32 cellular contexts compared by ENCODE assay signal in the genomic region with DNA sequence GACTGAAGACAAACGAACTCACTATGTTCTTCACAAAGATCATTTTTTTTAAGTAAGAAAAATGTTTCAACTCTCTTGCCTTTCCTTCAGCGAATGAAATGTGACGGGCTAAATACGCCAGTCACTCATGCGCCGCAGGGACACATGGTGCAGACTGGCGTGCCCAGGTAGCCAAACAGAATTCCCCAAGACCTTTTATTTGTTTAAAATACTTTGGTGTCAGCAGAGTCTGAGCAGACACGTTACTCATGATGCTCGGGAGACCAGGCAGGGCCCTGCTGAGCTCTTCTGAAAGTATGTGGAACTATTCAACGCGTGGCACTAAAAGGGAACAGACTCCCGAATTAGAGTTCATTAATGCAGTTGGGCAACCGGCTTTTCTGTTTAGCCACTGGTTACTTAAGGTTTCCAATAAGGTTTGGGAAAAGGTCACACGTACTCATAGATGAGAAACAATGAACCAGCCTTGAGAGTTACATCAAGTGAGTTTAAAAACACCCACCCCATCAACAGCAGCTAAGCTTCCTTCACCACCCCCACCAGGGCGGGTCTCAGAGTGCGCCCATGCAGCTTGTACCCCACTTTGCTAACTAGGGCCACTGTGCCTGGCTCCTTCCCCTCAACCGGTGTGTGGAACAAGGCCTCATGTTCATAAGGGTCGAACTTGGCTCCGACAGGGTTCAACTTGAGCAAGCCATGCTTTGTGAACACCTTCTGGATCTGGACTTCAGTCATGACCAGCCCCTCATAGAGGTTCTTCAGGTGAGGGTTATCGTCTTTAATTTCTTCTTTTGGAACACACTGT. TPM values are rescaled to one million over a fixed set of nuclear protein-coding genes. Genes with fewer than 3 reads are reported as not detected.
A peak's percentile ranks its signal among the peaks of the same experiment; 100 is the strongest.
DNase-seq lines count a peak whose midpoint lies in the region; ATAC-seq, FAIRE-seq and TF ChIP-seq lines count a peak whose summit lies in the region.
"Had no signal": no experiment of that assay in that cellular context is flagged by ENCODE, and none has a peak within 500 bp of the region (broad histone marks: within the 10 kb centered on the region; RNA-seq: fewer than 3 reads in every experiment).

No MANE protein-coding gene starts in this region.

- TF ChIP-seq RAD21 in K562 (CRISPR knock-in tag; conservative IDR thresholded peaks at IDR 0.05 in 1 of 2, IDR thresholded peaks at IDR 0.05 in 1 of 2): no peak

- no peak for TF ChIP-seq POLR2A in K562 (conservative IDR thresholded peaks at IDR 0.05)
- TF ChIP-seq POLR2A in sigmoid colon (IDR thresholded peaks at IDR 0.05): no peak
- no peak for TF ChIP-seq POLR2A in vagina (IDR thresholded peaks at IDR 0.05)

- H3K36me3 Mint-ChIP-seq in activated T-cell treated with anti-CD3 and anti-CD28 coated beads, Interleukin-2, amount 50 U/mL, for 72 hours (ENCODE audit: insufficient read depth in 2 of 2): peaks cover 9 to 17% of the 10 kb centered on the region in 2 donors

- 0 out of 2 replicates have a peak, but pooled peaks cover 8% of the 10 kb centered on the region for H4K20me1 ChIP-seq in K562 (replicated peaks; ENCODE audit: control insufficient read depth, insufficient read depth, low read length)

- H3K27ac Mint-ChIP-seq in activated T-cell treated with anti-CD3 and anti-CD28 coated beads, Interleukin-2, amount 50 U/mL, for 72 hours: peak overlapping the region; percentile 39
- H3K27ac Mint-ChIP-seq: activated CD8-positive, alpha-beta memory T cell treated with anti-CD3 and anti-CD28 coated beads, Interleukin-2, amount 10 ng/mL, durations not matched to agents 7 days and 5 days; activated naive CD8-positive, alpha-beta T cell treated with anti-CD3 and anti-CD28 coated beads, Interleukin-2, amount 10 ng/mL, durations not matched to agents 7 days and 5 days; GM23338; HFFc6; IgD-negative memory B cell; WTC11 had no signal

- H3K27me3 ChIP-seq in K562 (ENCODE audit: control insufficient read depth in 2 of 2, insufficient read depth in 2 of 2, low read length in 2 of 2) (no peaks in the 10 kb centered on the region), sigmoid colon (no peaks in the 10 kb centered on the region), vagina (no peaks in the 10 kb centered on the region)
- H3K27me3 ChIP-seq: dorsolateral prefrontal cortex, gastrocnemius medialis, hepatocyte, thyroid gland had no signal

- TF ChIP-seq EP300 in K562 (IDR thresholded peaks at IDR 0.05; ENCODE audit: low read length) (no peak), sigmoid colon (IDR thresholded peaks at IDR 0.05) (no peak)

- H3K79me2 ChIP-seq in K562 (ENCODE audit: control insufficient read depth, insufficient read depth, low read length): peaks cover 23% of the 10 kb centered on the region

- TF ChIP-seq CTCF in K562 (IDR thresholded peaks at IDR 0.05 in 2 of 3, conservative IDR thresholded peaks at IDR 0.05 in 1 of 3; ENCODE audit: insufficient read depth in 2 of 3, low read depth in 1 of 3, low read length in 3 of 3) (no peak), sigmoid colon (IDR thresholded peaks at IDR 0.05) (no peak), vagina (IDR thresholded peaks at IDR 0.05) (no peak)

- H3K27me3 Mint-ChIP-seq in activated T-cell treated with anti-CD3 and anti-CD28 coated beads, Interleukin-2, amount 50 U/mL, for 72 hours (ENCODE audit: low read depth): no peaks in the 10 kb centered on the region
- H3K27me3 Mint-ChIP-seq: activated CD8-positive, alpha-beta memory T cell treated with anti-CD3 and anti-CD28 coated beads, Interleukin-2, amount 10 ng/mL, durations not matched to agents 7 days and 5 days; activated naive CD8-positive, alpha-beta T cell treated with anti-CD3 and anti-CD28 coated beads, Interleukin-2, amount 10 ng/mL, durations not matched to agents 7 days and 5 days; IgD-negative memory B cell; stimulated activated naive CD8-positive, alpha-beta T cell treated with anti-CD3 and anti-CD28 coated beads, Interleukin-15, amount 100 ng/mL, for 72 hours had no signal

- no peak for ATAC-seq in activated T-cell treated with anti-CD3 and anti-CD28 coated beads, Interleukin-2, amount 50 U/mL, for 72 hours (replicated peaks in 1 of 2)
- ATAC-seq in K562: no peak
- ATAC-seq: activated CD8-positive, alpha-beta memory T cell treated with anti-CD3 and anti-CD28 coated beads, Interleukin-2, amount 10 ng/mL, durations not matched to agents 7 days and 5 days; gastrocnemius medialis; GM23338; left colon; stimulated activated naive CD8-positive, alpha-beta T cell treated with anti-CD3 and anti-CD28 coated beads, Interleukin-15, amount 100 ng/mL, for 72 hours; WTC11 had no signal

- no peak for DNase-seq in activated T-cell treated with anti-CD3 and anti-CD28 coated beads, Interleukin-2, amount 50 U/mL, for 72 hours
- DNase-seq in activated T-cell treated with anti-CD3 and anti-CD28 coated beads for 4 hours (no peak), MV-4-11 (lab: John Stamatoyannopoulos, UW) (peak; percentile 91), K562 (ENCODE audit: extremely low read depth in 1 of 4, low spot score in 3 of 4) (no peak), sigmoid colon (peak; percentile 58), HT-29 (ENCODE audit: low spot score) (no peak), T-helper 2 cell (no peak), vagina (ENCODE audit: extremely low spot score in 2 of 2) (no peak)
- DNase-seq: activated CD8-positive, alpha-beta memory T cell treated with anti-CD3 and anti-CD28 coated beads, Interleukin-2, amount 10 ng/mL, durations not matched to agents 7 days and 5 days; activated naive CD8-positive, alpha-beta T cell treated with anti-CD3 and anti-CD28 coated beads, Interleukin-2, amount 10 ng/mL, durations not matched to agents 7 days and 5 days; caudate nucleus; DMS53; dorsolateral prefrontal cortex; gastrocnemius medialis; HFFc6; left colon; mesenchymal stem cell; NCI-H1417; NCI-H2081; NCI-H226; NCI-H69; psoas muscle; stimulated activated CD4-positive, alpha-beta T cell treated with anti-CD3 and anti-CD28 coated beads, Interleukin-15, amount 100 ng/mL, for 24 hours; stimulated activated naive CD8-positive, alpha-beta T cell treated with anti-CD3 and anti-CD28 coated beads, Interleukin-15, amount 100 ng/mL, for 72 hours; thyroid gland had no signal

- WGBS in K562 (ENCODE audit: insufficient coverage, low coverage, missing lambda C conversion rate): 95% methylated on average over 20 of the region's 20 CpGs
- WGBS in sigmoid colon, 2 donors: 90 to 91% methylated on average over 20 of the region's 20 CpGs

- no peak overlapping the region for H3K4me2 ChIP-seq in K562 (ENCODE audit: insufficient read depth, low read length)
- H3K4me2 ChIP-seq: GM23338, hepatocyte had no signal

- H2AFZ ChIP-seq in K562 (ENCODE audit: low read depth, low read length): no peak overlapping the region
- H2AFZ ChIP-seq: GM23338, hepatocyte had no signal

- H3K4me1 ChIP-seq in K562 (replicated peaks in 1 of 2; ENCODE audit: control insufficient read depth in 2 of 2, insufficient read depth in 2 of 2, low read length in 2 of 2) (peaks cover 2 to 7% of the 10 kb centered on the region in 2 experiments; a peak in 1 of 5 replicates), sigmoid colon (peaks cover 0 to 2% (median under 1%) of the 10 kb centered on the region in 4 donors), vagina (peaks cover under 1% of the 10 kb centered on the region)
- H3K4me1 ChIP-seq: psoas muscle, thyroid gland had no signal

- peaks cover 85% of the 10 kb centered on the region for H3K36me3 ChIP-seq in K562 (ENCODE audit: control insufficient read depth, insufficient read depth, low read length)
- H3K36me3 ChIP-seq in sigmoid colon: peaks cover 31 to 79% (median 55%) of the 10 kb centered on the region in 4 donors
- peaks cover 0 to 77% of the 10 kb centered on the region in 2 donors for H3K36me3 ChIP-seq in vagina

- H3K9me3 Mint-ChIP-seq in activated T-cell treated with anti-CD3 and anti-CD28 coated beads, Interleukin-2, amount 50 U/mL, for 72 hours: no peaks in the 10 kb centered on the region
- H3K9me3 Mint-ChIP-seq: activated naive CD8-positive, alpha-beta T cell treated with anti-CD3 and anti-CD28 coated beads, Interleukin-2, amount 10 ng/mL, durations not matched to agents 7 days and 5 days; GM23338; HFFc6; IgD-negative memory B cell; stimulated activated naive CD8-positive, alpha-beta T cell treated with anti-CD3 and anti-CD28 coated beads, Interleukin-15, amount 100 ng/mL, for 72 hours; WTC11 had no signal

- intact Hi-C loops in K562 (cut with micrococcal nuclease) (no loop called here), sigmoid colon (cut with DNase I) (loop anchor here (10.0 kb wide), 1 partner anchor 416 kb away; a partner anchor contains a TSS), vagina (cut with DNase I) (no loop called here)

- POLR2A ChIA-PET in K562 (lab: Yijun Ruan, JAX): interaction anchor here (0.8 to 1.5 kb wide), 4 partner anchors 10 to 21 kb away, joined by 3 to 4 read pairs (median 3); no protein-coding TSS in a partner anchor

- no peak overlapping the region for H3K4me3 ChIP-seq in K562
- H3K4me3 ChIP-seq in sigmoid colon: no peak overlapping the region
- H3K4me3 ChIP-seq in vagina: no peak overlapping the region
- H3K4me3 ChIP-seq: dorsolateral prefrontal cortex, gastrocnemius medialis, GM23338, hepatocyte, psoas muscle, thyroid gland had no signal

- H3K4me3 Mint-ChIP-seq in activated T-cell treated with anti-CD3 and anti-CD28 coated beads, Interleukin-2, amount 50 U/mL, for 72 hours: no peak overlapping the region
- H3K4me3 Mint-ChIP-seq: activated CD8-positive, alpha-beta memory T cell treated with anti-CD3 and anti-CD28 coated beads, Interleukin-2, amount 10 ng/mL, durations not matched to agents 7 days and 5 days; activated naive CD8-positive, alpha-beta T cell treated with anti-CD3 and anti-CD28 coated beads, Interleukin-2, amount 10 ng/mL, durations not matched to agents 7 days and 5 days; GM23338; HFFc6; stimulated activated naive CD8-positive, alpha-beta T cell treated with anti-CD3 and anti-CD28 coated beads, Interleukin-15, amount 100 ng/mL, for 72 hours; WTC11 had no signal

- peak; percentile 69 for FAIRE-seq in K562 (lab: Jason Lieb, UNC)
- FAIRE-seq: A204.1, astrocyte, G401.6 had no signal

- H3K27ac ChIP-seq in K562 (ENCODE audit: extremely low read depth, low read depth, low read length): no peak overlapping the region
- H3K27ac ChIP-seq in sigmoid colon: no peak overlapping the region
- H3K27ac ChIP-seq in vagina: no peak overlapping the region
- H3K27ac ChIP-seq: gastrocnemius medialis, hepatocyte, psoas muscle, thyroid gland had no signal

- in situ Hi-C loops in K562 (cut with MboI): no loop called here

- no peak overlapping the region for H3K9ac ChIP-seq in K562 (ENCODE audit: insufficient read depth in 1 of 2, low read depth in 2 of 2, low read length in 2 of 2)

- BruUV-seq in K562 (replicated peaks; lab: Mats Ljungman, UMichigan): TSS peak; percentile 0

- H3K9me1 ChIP-seq in K562 (ENCODE audit: control insufficient read depth, insufficient read depth, low read length): no peaks in the 10 kb centered on the region

- CTCF ChIA-PET in K562 (lab: Yijun Ruan, JAX; ENCODE audit: low intra/inter-chr PET ratio): no interaction called here

- H3K9me3 ChIP-seq in K562 (replicated peaks; ENCODE audit: control insufficient read depth, insufficient read depth, low read depth, low read length) (no peaks in the 10 kb centered on the region), sigmoid colon (no peaks in the 10 kb centered on the region), vagina (no peaks in the 10 kb centered on the region)
- H3K9me3 ChIP-seq: gastrocnemius medialis, psoas muscle, thyroid gland had no signal

- H3K4me1 Mint-ChIP-seq in activated T-cell treated with anti-CD3 and anti-CD28 coated beads, Interleukin-2, amount 50 U/mL, for 72 hours (ENCODE audit: low read depth): peaks cover 23% of the 10 kb centered on the region

RNA-seq across cellular contexts. Expression of a gene that starts 7.3 kb away (rescaled TPM):
- total RNA-seq in activated T-cell treated with anti-CD3 and anti-CD28 coated beads, Interleukin-2, amount 50 U/mL, for 72 hours: 10 to 100 TPM; 47.6 to 65.5 TPM
- total RNA-seq in K562 (2011; cell fraction: chromatin; rRNA removed; ENCODE audit: low replicate concordance): 36.2 and 43.9 TPM in 2 replicates
- 32.4 and 37.0 TPM in 2 replicates for total RNA-seq in K562 (2011; cell fraction: nucleolus; rRNA removed)
- total RNA-seq in K562 (2011; cell fraction: nucleoplasm; rRNA removed): 41.4 and 49.8 TPM in 2 replicates
- total RNA-seq in K562 (2014; rRNA removed): 72.5 and 99.5 TPM in 2 replicates
- total RNA-seq in K562 (2014; rRNA removed; fragmentation: Illumina TruSeq; extraction: Trizol): 86.6 and 90.2 TPM in 2 replicates
- 77.4 and 84.4 TPM in 2 replicates for total RNA-seq in K562 (2015; rRNA removed; fragmentation: Illumina TruSeq; extraction: Trizol)
- total RNA-seq in K562 (2021): 59.7 and 63.7 TPM in 2 replicates
- polyA plus RNA-seq in K562 (2011; rRNA removed): 34.9 and 43.4 TPM in 2 replicates
- polyA plus RNA-seq in K562 (2011; cell fraction: cytosol; rRNA removed): 16.6 and 26.2 TPM in 2 replicates
- 16.0 and 19.8 TPM in 2 replicates for polyA plus RNA-seq in K562 (2011; cell fraction: nucleus; rRNA removed)
- polyA plus RNA-seq in K562 (2012): 23.4 and 48.5 TPM in 2 replicates
- 87.3 and 88.7 TPM in 2 replicates for polyA plus RNA-seq in K562 (2014; fragmentation: Illumina TruSeq; extraction: Trizol)
- 100 to 1,000 TPM; 125 to 192 TPM for polyA plus RNA-seq in K562 (2014; fragmentation: Nextera tagmentation; extraction: Ambion mirVana)
- polyA plus RNA-seq in K562 (2014; rRNA removed): 64.3 and 65.9 TPM in 2 replicates
- polyA minus RNA-seq in K562 (2011; rRNA and poly(A)+ RNA removed): 59.1 and 61.5 TPM in 2 replicates
- polyA minus RNA-seq in K562 (2011; cell fraction: cytosol; rRNA and poly(A)+ RNA removed): 21.3 and 24.2 TPM in 2 replicates
- 18.3 and 25.0 TPM in 2 replicates for polyA minus RNA-seq in K562 (2011; cell fraction: nucleus; rRNA and poly(A)+ RNA removed)
- total RNA-seq in sigmoid colon: 10 to 100 TPM in 3 of 4 donors, 1 to 10 TPM in 1; 7.5 to 23.2 (median 15.0) TPM
- 10 to 100 TPM; 30.6 to 34.7 (median 31.9) TPM for polyA plus RNA-seq in sigmoid colon
- 52.9 and 61.9 TPM in 2 replicates for total RNA-seq in HT-29 (2014; rRNA removed; shearing (Covaris generic))
- total RNA-seq in vagina: 11.0 TPM

RNA-seq across cellular contexts. Expression of a gene that starts 17.4 kb away (rescaled TPM):
- 10 to 100 TPM; 14.5 to 15.3 TPM for total RNA-seq in activated T-cell treated with anti-CD3 and anti-CD28 coated beads, Interleukin-2, amount 50 U/mL, for 72 hours
- total RNA-seq in K562 (2011; cell fraction: chromatin; rRNA removed; ENCODE audit: low replicate concordance): 12.9 and 18.0 TPM in 2 replicates
- 10.0 and 11.0 TPM in 2 replicates for total RNA-seq in K562 (2011; cell fraction: nucleolus; rRNA removed)
- 11.2 and 11.5 TPM in 2 replicates for total RNA-seq in K562 (2011; cell fraction: nucleoplasm; rRNA removed)
- total RNA-seq in K562 (2014; rRNA removed): 8.6 and 11.5 TPM in 2 replicates
- total RNA-seq in K562 (2014; rRNA removed; fragmentation: Illumina TruSeq; extraction: Trizol): 6.3 and 7.5 TPM in 2 replicates
- total RNA-seq in K562 (2015; rRNA removed; fragmentation: Illumina TruSeq; extraction: Trizol): 10.4 and 10.9 TPM in 2 replicates
- total RNA-seq in K562 (2021): 11.9 and 12.2 TPM in 2 replicates
- 3.8 and 4.2 TPM in 2 replicates for polyA plus RNA-seq in K562 (2011; rRNA removed)
- 4.6 and 5.4 TPM in 2 replicates for polyA plus RNA-seq in K562 (2011; cell fraction: cytosol; rRNA removed)
- 4.7 and 8.2 TPM in 2 replicates for polyA plus RNA-seq in K562 (2011; cell fraction: nucleus; rRNA removed)
- 10.8 and 12.4 TPM in 2 replicates for polyA plus RNA-seq in K562 (2012)
- polyA plus RNA-seq in K562 (2014; fragmentation: Illumina TruSeq; extraction: Trizol): 9.2 and 11.8 TPM in 2 replicates
- polyA plus RNA-seq in K562 (2014; fragmentation: Nextera tagmentation; extraction: Ambion mirVana): under 1 TPM; 0.55 to 0.81 TPM
- polyA plus RNA-seq in K562 (2014; rRNA removed): 7.4 and 7.7 TPM in 2 replicates
- 4.9 and 5.9 TPM in 2 replicates for polyA minus RNA-seq in K562 (2011; rRNA and poly(A)+ RNA removed)
- 5.5 and 5.6 TPM in 2 replicates for polyA minus RNA-seq in K562 (2011; cell fraction: cytosol; rRNA and poly(A)+ RNA removed)
- polyA minus RNA-seq in K562 (2011; cell fraction: nucleus; rRNA and poly(A)+ RNA removed): 3.8 and 6.1 TPM in 2 replicates
- total RNA-seq in sigmoid colon: 10 to 100 TPM; 15.0 to 22.7 (median 17.2) TPM
- 10 to 100 TPM; 13.8 to 19.0 (median 16.6) TPM for polyA plus RNA-seq in sigmoid colon
- 13.1 and 14.2 TPM in 2 replicates for total RNA-seq in HT-29 (2014; rRNA removed; shearing (Covaris generic))
- total RNA-seq in vagina: 12.0 TPM

Comparison
In these comparisons a context has a peak if more than half of its experiments do, and no peak if none do; other contexts are left out.
1. DNase-seq: peak in MV-4-11 (single experiment) and sigmoid colon (single experiment); none in activated T-cell treated with anti-CD3 and anti-CD28 coated beads, Interleukin-2, amount 50 U/mL, for 72 hours (0 of 2), activated T-cell treated with anti-CD3 and anti-CD28 coated beads for 4 hours (single experiment), K562 (0 of 4), HT-29 (single experiment), T-helper 2 cell (0 of 5) and vagina (0 of 2).